In the genomic region with DNA sequence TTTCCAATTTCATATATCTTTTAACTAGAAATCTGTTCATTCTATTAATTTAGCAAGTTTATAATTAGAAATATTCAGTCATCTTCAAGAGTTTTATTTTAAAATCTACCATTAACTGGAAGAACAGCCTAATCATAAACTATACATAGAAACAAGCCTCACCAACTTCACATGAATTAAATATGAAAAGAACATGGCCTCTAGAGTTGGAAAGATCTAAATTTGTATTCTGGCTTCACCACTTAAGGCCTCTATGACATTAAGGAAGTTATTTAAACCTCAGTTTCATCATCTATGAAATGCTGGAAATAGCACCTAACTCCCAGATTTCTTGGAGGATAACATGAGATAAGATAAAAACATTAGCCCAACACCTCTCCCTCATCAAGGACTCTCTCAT, we compare ENCODE assay signal across 35 cellular contexts. TPM values are rescaled to one million over a fixed set of nuclear protein-coding genes. Genes with fewer than 3 reads are reported as not detected.
"Had no signal": no experiment of that assay in that cellular context is flagged by ENCODE, and none has a peak within 500 bp of the region (broad histone marks: within the 10 kb centered on the region; RNA-seq: fewer than 3 reads in every experiment).

No MANE protein-coding gene starts in this region.

- H3K27ac ChIP-seq: adrenal gland, ascending aorta, body of pancreas, brain microvascular endothelial cell, breast epithelium, cardiac muscle cell had no signal

- DNase-seq: activated effector memory CD4-positive, alpha-beta T cell treated with anti-CD3 and anti-CD28 coated beads, Interleukin-2, amount 50 U/mL, for 16 hours; activated effector memory CD4-positive, alpha-beta T cell treated with Interleukin-2 at 50 U/mL for 16 hours; activated gamma-delta T cell; activated gamma-delta T cell treated with Interleukin-2 at 50 U/mL for 16 hours; activated naive CD4-positive, alpha-beta T cell; activated naive CD4-positive, alpha-beta T cell treated with anti-CD3 and anti-CD28 coated beads for 36 hours; activated naive CD4-positive, alpha-beta T cell treated with anti-CD3 and anti-CD28 coated beads, Interleukin-2, amount 10 ng/mL, durations not matched to agents 7 days and 5 days; activated naive CD4-positive, alpha-beta T cell treated with anti-CD3 and anti-CD28 coated beads, Interleukin-2, amount 50 U/mL, for 16 hours; activated naive CD4-positive, alpha-beta T cell treated with Interleukin-2 at 50 U/mL for 16 hours; activated naive CD8-positive, alpha-beta T cell treated with anti-CD3 and anti-CD28 coated beads for 36 hours; activated naive CD8-positive, alpha-beta T cell treated with anti-CD3 and anti-CD28 coated beads, Interleukin-2, amount 10 ng/mL, durations not matched to agents 7 days and 5 days; activated naive CD8-positive, alpha-beta T cell treated with anti-CD3 and anti-CD28 coated beads, Interleukin-2, amount 50 U/mL, for 24 hours; activated T-cell treated with anti-CD3 and anti-CD28 coated beads, Interleukin-2, amount 50 U/mL, for 1 hour; activated T-cell treated with anti-CD3 and anti-CD28 coated beads, Interleukin-2, amount 50 U/mL, for 24 hours; activated T-cell treated with anti-CD3 and anti-CD28 coated beads, Interleukin-2, amount 50 U/mL, for 4 hours; activated T-cell treated with anti-CD3 and anti-CD28 coated beads, Interleukin-2, amount 50 U/mL, for 48 hours; activated T-cell treated with anti-CD3 and anti-CD28 coated beads, Interleukin-2, amount 50 U/mL, for 72 hours; adrenal gland; amniotic stem cell; amygdala; anterior cingulate cortex; aorta; body of pancreas; brain microvascular endothelial cell; caudate nucleus; central memory CD4-positive, alpha-beta T cell; cerebellar nuclear complex had no signal

- H3K4me1 ChIP-seq: adrenal gland, ascending aorta, body of pancreas, breast epithelium had no signal

- H3K9me3 ChIP-seq: adrenal gland, ascending aorta, body of pancreas, breast epithelium had no signal

- H3K36me3 ChIP-seq: adrenal gland, ascending aorta, brain microvascular endothelial cell, breast epithelium, cardiac muscle cell had no signal

- H3K4me3 ChIP-seq: adrenal gland, ascending aorta, body of pancreas, breast epithelium, cardiac muscle cell had no signal

- ATAC-seq: activated naive CD4-positive, alpha-beta T cell treated with anti-CD3 and anti-CD28 coated beads, Interleukin-2, amount 50 U/mL, for 72 hours; activated naive CD8-positive, alpha-beta T cell treated with anti-CD3 and anti-CD28 coated beads, Interleukin-2, amount 50 U/mL, for 24 hours; activated T-cell treated with anti-CD3 and anti-CD28 coated beads, Interleukin-2, amount 50 U/mL, for 4 hours; activated T-cell treated with anti-CD3 and anti-CD28 coated beads, Interleukin-2, amount 50 U/mL, for 72 hours; activated T-helper 17 cell treated with anti-CD3 and anti-CD28 coated beads, Interleukin-2, amount 50 U/mL, for 72 hours; body of pancreas had no signal

- H3K27me3 ChIP-seq: adrenal gland, ascending aorta, body of pancreas, brain microvascular endothelial cell, breast epithelium, cardiac muscle cell had no signal

RNA-seq across cellular contexts. Expression of a gene that starts 51.4 kb away (rescaled TPM):
- total RNA-seq: activated naive CD4-positive, alpha-beta T cell treated with anti-CD3 and anti-CD28 coated beads for 36 hours; activated naive CD4-positive, alpha-beta T cell treated with anti-CD3 and anti-CD28 coated beads, Interleukin-2, amount 50 U/mL, for 72 hours; activated naive CD8-positive, alpha-beta T cell treated with anti-CD3 and anti-CD28 coated beads for 36 hours; activated naive CD8-positive, alpha-beta T cell treated with anti-CD3 and anti-CD28 coated beads, Interleukin-2, amount 10 ng/mL, durations not matched to agents 7 days and 5 days; activated T-cell treated with anti-CD3 and anti-CD28 coated beads, Interleukin-2, amount 50 U/mL, for 72 hours; activated T-helper 1 cell treated with anti-CD3 and anti-CD28 coated beads, Interleukin-12 subunit alpha, Interleukin-12 subunit beta, Interleukin-2, Interleukin-4 antibody, amounts not matched to agents 30 ng/mL and 10 ng/mL and 1 ng/mL, durations not matched to agents 14 hours and 24 hours and 36 hours; activated T-helper 17 cell treated with anti-CD3 and anti-CD28 coated beads, Interleukin-2, amount 50 U/mL, for 72 hours; activated T-helper 2 cell treated with anti-CD3 and anti-CD28 coated beads, Interferon-gamma antibody, Interleukin-2, Interleukin-4, amounts not matched to agents 10 μg/mL and 5 μg/mL and 100 μg/mL, durations not matched to agents 14 hours and 24 hours and 36 hours; bronchial epithelial cell had no signal
